1 cellular context compared by ENCODE assay signal in the genomic region with DNA sequence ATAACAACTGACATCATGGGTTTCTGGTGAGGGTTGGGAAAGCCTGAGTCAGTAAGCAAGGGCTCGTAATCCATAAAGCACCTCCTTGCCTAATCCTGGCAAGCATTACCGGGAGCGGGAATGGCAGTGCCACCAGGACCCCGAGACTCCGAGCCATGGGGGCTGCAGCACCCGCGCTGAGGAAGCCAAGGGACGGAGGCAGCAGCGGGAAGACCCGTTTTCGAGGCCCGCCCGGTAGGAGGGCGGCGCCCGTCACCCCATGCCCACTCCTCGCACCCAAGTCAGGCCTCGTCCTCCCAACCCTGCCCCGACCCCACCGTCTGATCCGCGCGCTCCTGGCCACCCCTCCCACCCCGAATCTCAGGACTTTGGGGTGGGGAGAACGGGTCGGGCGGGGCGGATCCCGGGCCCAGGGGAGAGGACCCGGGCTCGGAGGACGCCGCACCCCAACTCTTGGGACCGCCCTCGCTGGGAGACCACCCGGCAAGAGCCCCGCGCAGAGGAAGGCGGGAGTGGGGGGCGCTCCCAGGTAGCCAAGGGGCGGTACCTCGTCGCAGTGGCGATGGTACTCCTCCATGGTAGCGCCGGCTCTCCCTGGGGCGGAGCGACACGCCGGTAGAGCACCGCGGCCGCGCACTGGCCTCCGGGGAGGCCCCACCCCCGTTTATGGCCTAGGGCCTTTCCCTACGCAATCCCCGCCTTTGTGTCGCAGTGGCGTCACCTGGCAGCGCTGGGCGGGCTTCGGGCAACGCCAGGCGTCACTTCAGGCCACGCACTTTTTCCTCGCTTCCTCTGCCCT.
TF ChIP-seq lines count a peak whose summit lies in the region.

A gene with protein sequence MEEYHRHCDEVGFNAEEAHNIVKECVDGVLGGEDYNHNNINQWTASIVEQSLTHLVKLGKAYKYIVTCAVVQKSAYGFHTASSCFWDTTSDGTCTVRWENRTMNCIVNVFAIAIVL (minus strand): TSS at position 638 of the 799 bp plus-strand sequence. CDS start 61 bp downstream, at position 577.

TF ChIP-seq in GM12878, 131 proteins besides CTCF, POLR2A, EP300 and RAD21 (continued from another document):
- TF ChIP-seq, protein P1, sequence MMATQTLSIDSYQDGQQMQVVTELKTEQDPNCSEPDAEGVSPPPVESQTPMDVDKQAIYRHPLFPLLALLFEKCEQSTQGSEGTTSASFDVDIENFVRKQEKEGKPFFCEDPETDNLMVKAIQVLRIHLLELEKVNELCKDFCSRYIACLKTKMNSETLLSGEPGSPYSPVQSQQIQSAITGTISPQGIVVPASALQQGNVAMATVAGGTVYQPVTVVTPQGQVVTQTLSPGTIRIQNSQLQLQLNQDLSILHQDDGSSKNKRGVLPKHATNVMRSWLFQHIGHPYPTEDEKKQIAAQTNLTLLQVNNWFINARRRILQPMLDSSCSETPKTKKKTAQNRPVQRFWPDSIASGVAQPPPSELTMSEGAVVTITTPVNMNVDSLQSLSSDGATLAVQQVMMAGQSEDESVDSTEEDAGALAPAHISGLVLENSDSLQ (IDR thresholded peaks at IDR 0.05): peak; percentile 43; the same call in 1 of the 2 replicates
- TF ChIP-seq JUND (IDR thresholded peaks at IDR 0.05; ENCODE audit: low read depth, low read length): 0 out of 2 replicates have a peak, but pooled peaks have one; percentile 26
- TF ChIP-seq NRF1 (conservative IDR thresholded peaks at IDR 0.05; ENCODE audit: low read depth, low read length): 0 out of 2 replicates have a peak, but pooled peaks have one; percentile 13
- peak; percentile 59; the same call in 1 of the 2 replicates for TF ChIP-seq IKZF1 (conservative IDR thresholded peaks at IDR 0.05)
- TF ChIP-seq RB1 (IDR thresholded peaks at IDR 0.05; ENCODE audit: borderline replicate concordance): 0 out of 2 replicates have a peak, but pooled peaks have one; percentile 54
- TF ChIP-seq ZNF207 (IDR thresholded peaks at IDR 0.05; ENCODE audit: borderline replicate concordance): 0 out of 2 replicates have a peak, but pooled peaks have one; percentile 29
- 0 out of 2 replicates have a peak, but pooled peaks have one; percentile 19 for TF ChIP-seq DPF2 (IDR thresholded peaks at IDR 0.05)
- TF ChIP-seq TCF3 (IDR thresholded peaks at IDR 0.05; ENCODE audit: borderline replicate concordance, insufficient read depth, low read depth, low read length): no peak
- TF ChIP-seq RUNX3 (IDR thresholded peaks at IDR 0.05; ENCODE audit: low read length): no peak
- TF ChIP-seq ATF7 (IDR thresholded peaks at IDR 0.05; ENCODE audit: low read depth): peak; percentile 61
- TF ChIP-seq BHLHE40 (IDR thresholded peaks at IDR 0.05; ENCODE audit: borderline replicate concordance in 1 of 2, low read depth in 2 of 2, low read length in 1 of 2): peak in 1 of 2 experiments; percentile 16; a peak in 1 of 4 replicates
- peak; percentile 59; the same call in 1 of the 2 replicates for TF ChIP-seq CREM (IDR thresholded peaks at IDR 0.05; ENCODE audit: low read depth)
- TF ChIP-seq LARP7 (IDR thresholded peaks at IDR 0.05): 0 out of 2 replicates have a peak, but pooled peaks have one; percentile 45
